1 cellular context compared by ENCODE assay signal in the genomic region with DNA sequence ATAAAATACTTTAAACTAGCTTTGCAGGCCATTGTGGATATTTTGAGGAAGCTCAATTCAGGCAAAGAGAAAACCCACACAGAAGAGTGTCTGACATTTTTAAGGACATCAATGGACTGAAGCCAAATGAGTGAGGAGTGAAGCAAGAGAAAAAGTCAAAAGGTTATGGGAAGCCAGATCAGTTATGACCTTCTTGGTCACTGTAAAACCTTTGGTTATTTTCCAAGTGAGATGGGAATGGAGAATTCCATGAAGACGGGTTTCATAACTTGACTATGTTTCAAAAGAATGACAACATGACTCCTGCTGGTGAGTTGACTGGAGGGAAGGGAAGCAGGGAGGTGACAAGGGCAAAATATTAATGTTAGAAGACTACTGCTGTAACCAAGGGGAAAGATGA.
TF ChIP-seq lines count a peak whose summit lies in the region.

No MANE protein-coding gene starts in this region.

TF ChIP-seq in HepG2, 621 proteins besides CTCF, POLR2A, EP300 and RAD21 (continued from another document):
- TF ChIP-seq MED1 (CRISPR knock-in tag; IDR thresholded peaks at IDR 0.05) (no peak), PCBP2 (optimal IDR thresholded peaks at IDR 0.05; ENCODE audit: low read depth, low read length, poor library complexity, severe bottlenecking) (no peak), ZNF564 (CRISPR knock-in tag; IDR thresholded peaks at IDR 0.05) (no peak), NFATC3 (CRISPR knock-in tag; IDR thresholded peaks at IDR 0.05) (no peak), SIX4 (CRISPR knock-in tag; IDR thresholded peaks at IDR 0.05) (no peak), ZNF256 (CRISPR knock-in tag; conservative IDR thresholded peaks at IDR 0.05) (no peak), CAMTA2 (CRISPR knock-in tag; IDR thresholded peaks at IDR 0.05; ENCODE audit: borderline replicate concordance) (no peak), YEATS2 (CRISPR knock-in tag; IDR thresholded peaks at IDR 0.05; ENCODE audit: borderline replicate concordance) (no peak), TGIF2 (CRISPR knock-in tag; IDR thresholded peaks at IDR 0.05) (no peak), RFXANK (CRISPR knock-in tag; IDR thresholded peaks at IDR 0.05) (no peak)
- TF ChIP-seq, protein P1, sequence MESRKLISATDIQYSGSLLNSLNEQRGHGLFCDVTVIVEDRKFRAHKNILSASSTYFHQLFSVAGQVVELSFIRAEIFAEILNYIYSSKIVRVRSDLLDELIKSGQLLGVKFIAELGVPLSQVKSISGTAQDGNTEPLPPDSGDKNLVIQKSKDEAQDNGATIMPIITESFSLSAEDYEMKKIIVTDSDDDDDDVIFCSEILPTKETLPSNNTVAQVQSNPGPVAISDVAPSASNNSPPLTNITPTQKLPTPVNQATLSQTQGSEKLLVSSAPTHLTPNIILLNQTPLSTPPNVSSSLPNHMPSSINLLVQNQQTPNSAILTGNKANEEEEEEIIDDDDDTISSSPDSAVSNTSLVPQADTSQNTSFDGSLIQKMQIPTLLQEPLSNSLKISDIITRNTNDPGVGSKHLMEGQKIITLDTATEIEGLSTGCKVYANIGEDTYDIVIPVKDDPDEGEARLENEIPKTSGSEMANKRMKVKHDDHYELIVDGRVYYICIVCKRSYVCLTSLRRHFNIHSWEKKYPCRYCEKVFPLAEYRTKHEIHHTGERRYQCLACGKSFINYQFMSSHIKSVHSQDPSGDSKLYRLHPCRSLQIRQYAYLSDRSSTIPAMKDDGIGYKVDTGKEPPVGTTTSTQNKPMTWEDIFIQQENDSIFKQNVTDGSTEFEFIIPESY (CRISPR knock-in tag; IDR thresholded peaks at IDR 0.05), result no peak
- TF ChIP-seq, protein P2, sequence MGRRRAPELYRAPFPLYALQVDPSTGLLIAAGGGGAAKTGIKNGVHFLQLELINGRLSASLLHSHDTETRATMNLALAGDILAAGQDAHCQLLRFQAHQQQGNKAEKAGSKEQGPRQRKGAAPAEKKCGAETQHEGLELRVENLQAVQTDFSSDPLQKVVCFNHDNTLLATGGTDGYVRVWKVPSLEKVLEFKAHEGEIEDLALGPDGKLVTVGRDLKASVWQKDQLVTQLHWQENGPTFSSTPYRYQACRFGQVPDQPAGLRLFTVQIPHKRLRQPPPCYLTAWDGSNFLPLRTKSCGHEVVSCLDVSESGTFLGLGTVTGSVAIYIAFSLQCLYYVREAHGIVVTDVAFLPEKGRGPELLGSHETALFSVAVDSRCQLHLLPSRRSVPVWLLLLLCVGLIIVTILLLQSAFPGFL (CRISPR knock-in tag; IDR thresholded peaks at IDR 0.05), result no peak
- TF ChIP-seq, protein P3, sequence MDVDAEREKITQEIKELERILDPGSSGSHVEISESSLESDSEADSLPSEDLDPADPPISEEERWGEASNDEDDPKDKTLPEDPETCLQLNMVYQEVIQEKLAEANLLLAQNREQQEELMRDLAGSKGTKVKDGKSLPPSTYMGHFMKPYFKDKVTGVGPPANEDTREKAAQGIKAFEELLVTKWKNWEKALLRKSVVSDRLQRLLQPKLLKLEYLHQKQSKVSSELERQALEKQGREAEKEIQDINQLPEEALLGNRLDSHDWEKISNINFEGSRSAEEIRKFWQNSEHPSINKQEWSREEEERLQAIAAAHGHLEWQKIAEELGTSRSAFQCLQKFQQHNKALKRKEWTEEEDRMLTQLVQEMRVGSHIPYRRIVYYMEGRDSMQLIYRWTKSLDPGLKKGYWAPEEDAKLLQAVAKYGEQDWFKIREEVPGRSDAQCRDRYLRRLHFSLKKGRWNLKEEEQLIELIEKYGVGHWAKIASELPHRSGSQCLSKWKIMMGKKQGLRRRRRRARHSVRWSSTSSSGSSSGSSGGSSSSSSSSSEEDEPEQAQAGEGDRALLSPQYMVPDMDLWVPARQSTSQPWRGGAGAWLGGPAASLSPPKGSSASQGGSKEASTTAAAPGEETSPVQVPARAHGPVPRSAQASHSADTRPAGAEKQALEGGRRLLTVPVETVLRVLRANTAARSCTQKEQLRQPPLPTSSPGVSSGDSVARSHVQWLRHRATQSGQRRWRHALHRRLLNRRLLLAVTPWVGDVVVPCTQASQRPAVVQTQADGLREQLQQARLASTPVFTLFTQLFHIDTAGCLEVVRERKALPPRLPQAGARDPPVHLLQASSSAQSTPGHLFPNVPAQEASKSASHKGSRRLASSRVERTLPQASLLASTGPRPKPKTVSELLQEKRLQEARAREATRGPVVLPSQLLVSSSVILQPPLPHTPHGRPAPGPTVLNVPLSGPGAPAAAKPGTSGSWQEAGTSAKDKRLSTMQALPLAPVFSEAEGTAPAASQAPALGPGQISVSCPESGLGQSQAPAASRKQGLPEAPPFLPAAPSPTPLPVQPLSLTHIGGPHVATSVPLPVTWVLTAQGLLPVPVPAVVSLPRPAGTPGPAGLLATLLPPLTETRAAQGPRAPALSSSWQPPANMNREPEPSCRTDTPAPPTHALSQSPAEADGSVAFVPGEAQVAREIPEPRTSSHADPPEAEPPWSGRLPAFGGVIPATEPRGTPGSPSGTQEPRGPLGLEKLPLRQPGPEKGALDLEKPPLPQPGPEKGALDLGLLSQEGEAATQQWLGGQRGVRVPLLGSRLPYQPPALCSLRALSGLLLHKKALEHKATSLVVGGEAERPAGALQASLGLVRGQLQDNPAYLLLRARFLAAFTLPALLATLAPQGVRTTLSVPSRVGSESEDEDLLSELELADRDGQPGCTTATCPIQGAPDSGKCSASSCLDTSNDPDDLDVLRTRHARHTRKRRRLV (CRISPR knock-in tag; IDR thresholded peaks at IDR 0.05), result no peak
